ENCODE assay signal across 1 cellular context in the genomic region with DNA sequence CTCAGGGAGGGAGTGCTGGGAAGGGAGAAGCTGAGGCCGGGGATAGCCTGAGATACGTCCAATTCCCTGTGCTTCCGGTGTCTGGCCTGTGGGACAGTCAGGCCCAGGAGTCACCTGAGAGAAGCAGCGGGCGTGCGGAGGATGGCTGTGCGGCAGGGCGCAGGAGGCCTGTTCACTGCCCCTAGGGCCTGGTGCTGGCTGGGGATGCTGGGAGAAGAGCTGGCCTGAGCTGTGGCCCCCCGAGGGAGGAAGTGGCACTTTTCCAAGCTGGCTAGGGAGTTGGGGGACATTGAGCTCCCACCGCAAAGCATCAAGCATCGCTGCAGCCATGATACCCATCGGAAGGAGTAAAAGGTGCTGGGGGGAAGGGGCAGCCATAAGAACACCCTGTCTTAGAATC.
TF ChIP-seq lines count a peak whose summit lies in the region.

No MANE protein-coding gene starts in this region.

TF ChIP-seq in K562, 482 proteins besides CTCF, POLR2A, EP300 and RAD21:
- TF ChIP-seq TFAM (CRISPR knock-in tag; conservative IDR thresholded peaks at IDR 0.05) (no peak), ZNF134 (CRISPR knock-in tag; conservative IDR thresholded peaks at IDR 0.05) (no peak), NCOA1 (IDR thresholded peaks at IDR 0.05; ENCODE audit: low read depth) (no peak), HNRNPL (IDR thresholded peaks at IDR 0.05; ENCODE audit: low read depth, low read length) (no peak), SMARCA4 (IDR thresholded peaks at IDR 0.05) (no peak), ZBTB1 (CRISPR knock-in tag; IDR thresholded peaks at IDR 0.05; ENCODE audit: borderline replicate concordance, low read depth) (no peak), SLC30A9 (CRISPR knock-in tag; IDR thresholded peaks at IDR 0.05) (no peak)
- TF ChIP-seq, protein P1, sequence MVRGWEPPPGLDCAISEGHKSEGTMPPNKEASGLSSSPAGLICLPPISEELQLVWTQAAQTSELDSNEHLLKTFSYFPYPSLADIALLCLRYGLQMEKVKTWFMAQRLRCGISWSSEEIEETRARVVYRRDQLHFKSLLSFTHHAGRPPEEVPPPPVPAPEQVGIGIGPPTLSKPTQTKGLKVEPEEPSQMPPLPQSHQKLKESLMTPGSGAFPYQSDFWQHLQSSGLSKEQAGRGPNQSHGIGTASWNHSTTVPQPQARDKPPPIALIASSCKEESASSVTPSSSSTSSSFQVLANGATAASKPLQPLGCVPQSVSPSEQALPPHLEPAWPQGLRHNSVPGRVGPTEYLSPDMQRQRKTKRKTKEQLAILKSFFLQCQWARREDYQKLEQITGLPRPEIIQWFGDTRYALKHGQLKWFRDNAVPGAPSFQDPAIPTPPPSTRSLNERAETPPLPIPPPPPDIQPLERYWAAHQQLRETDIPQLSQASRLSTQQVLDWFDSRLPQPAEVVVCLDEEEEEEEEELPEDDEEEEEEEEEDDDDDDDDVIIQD (CRISPR knock-in tag; IDR thresholded peaks at IDR 0.05) = no peak
